18 cellular contexts compared by ENCODE assay signal in genomic region chr15:57227899-57228298, GRCh38.
A peak's percentile ranks its signal among the peaks of the same experiment; 100 is the strongest.
DNase-seq lines count a peak whose midpoint lies in the region; ATAC-seq and TF ChIP-seq lines count a peak whose summit lies in the region.
"Had no signal": no experiment of that assay in that cellular context is flagged by ENCODE, and none has a peak within 500 bp of the region (broad histone marks: within the 10 kb centered on the region; RNA-seq: fewer than 3 reads in every experiment).

No MANE protein-coding gene starts in this region.

- H3K4me1 ChIP-seq in right atrium auricular region, result peaks cover 0 to 4% of the 10 kb centered on the region in 2 donors
- H3K4me1 ChIP-seq: thyroid gland had no signal

- TF ChIP-seq CTCF in right atrium auricular region (IDR thresholded peaks at IDR 0.05), result no peak

- H3K4me3 ChIP-seq in right atrium auricular region, result no peak overlapping the region
- H3K4me3 ChIP-seq: thyroid gland had no signal

- DNase-seq in Right ventricle myocardium superior, result no peak
- DNase-seq in right atrium auricular region (ENCODE audit: low spot score), result no peak
- DNase-seq in amniotic stem cell (lab: John Stamatoyannopoulos, UW), result peak; percentile 49
- peak; percentile 78 for DNase-seq in iris pigment epithelial cell (ENCODE audit: low read depth)
- no peak for DNase-seq in NCI-H146 (lab: John Stamatoyannopoulos, UW)
- no peak for DNase-seq in DMS114 treated with DMSO at 0.1 percent for 48 hours (lab: John Stamatoyannopoulos, UW; ENCODE audit: unreplicated experiment)
- DNase-seq in caudate nucleus (lab: John Stamatoyannopoulos, UW), result no peak
- no peak for DNase-seq in stimulated activated naive CD4-positive, alpha-beta T cell (lab: John Stamatoyannopoulos, UW)
- DNase-seq: activated T-cell treated with anti-CD3 and anti-CD28 coated beads, Interleukin-2, amount 50 U/mL, for 48 hours; anterior cingulate cortex; DMS53; endodermal cell; hippocampal formation; Kasumi-1; NCI-H2081 treated with DMSO at 0.1 percent for 48 hours; T-cell; thyroid gland had no signal

- peaks cover 8% of the 10 kb centered on the region for H3K36me3 ChIP-seq in right atrium auricular region
- H3K36me3 ChIP-seq: thyroid gland had no signal

- ATAC-seq in Right ventricle myocardium superior (ENCODE audit: poor library complexity), result peak; percentile 78
- ATAC-seq: activated CD4-positive, CD25-positive, alpha-beta regulatory T cell treated with anti-CD3 and anti-CD28 coated beads, Interleukin-2, amount 50 U/mL, for 24 hours; T-cell had no signal

- intact Hi-C loops in Right ventricle myocardium superior (cut with DNase I), result no loop called here

- H3K27ac ChIP-seq in right atrium auricular region (no peak overlapping the region), caudate nucleus (ENCODE audit: low read depth, low read length) (no peak overlapping the region)
- H3K27ac ChIP-seq: thyroid gland had no signal

- H3K27me3 ChIP-seq in right atrium auricular region, result no peaks in the 10 kb centered on the region
- H3K27me3 ChIP-seq: thyroid gland had no signal

- no peaks in the 10 kb centered on the region for H3K9me3 ChIP-seq in right atrium auricular region
- H3K9me3 ChIP-seq: thyroid gland had no signal

Comparison
In these comparisons a context has a peak if more than half of its experiments do, and no peak if none do; other contexts are left out.
1. DNase-seq: peak in amniotic stem cell (single experiment) and iris pigment epithelial cell (single experiment); none in Right ventricle myocardium superior (single experiment), right atrium auricular region (single experiment), NCI-H146 (single experiment), DMS114 treated with DMSO at 0.1 percent for 48 hours (single experiment), caudate nucleus (0 of 61) and stimulated activated naive CD4-positive, alpha-beta T cell (0 of 6).